Comparison of ENCODE assay signal across 15 cellular contexts in the genomic region with DNA sequence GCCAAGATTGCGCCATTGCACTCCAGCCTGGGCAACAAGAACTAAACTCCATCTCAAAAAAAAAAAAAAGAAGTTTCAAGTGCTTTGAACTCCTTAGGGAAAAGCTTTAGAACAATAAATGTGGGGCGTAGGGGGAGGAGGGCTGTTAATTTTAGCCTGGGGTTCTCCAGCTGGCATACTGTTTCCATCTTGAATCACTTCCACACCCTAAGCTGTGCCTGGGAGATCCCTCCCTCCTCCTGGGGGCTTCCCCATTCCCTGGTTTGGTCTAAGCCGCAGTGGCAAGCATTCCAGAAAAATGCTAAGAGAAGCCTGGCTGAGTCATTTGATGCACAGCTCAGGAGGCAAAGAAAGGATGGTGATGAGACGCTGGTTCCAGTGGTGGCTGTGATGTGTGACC. TPM values are rescaled to one million over a fixed set of nuclear protein-coding genes. Genes with fewer than 3 reads are reported as not detected.
DNase-seq lines count a peak whose midpoint lies in the region; ATAC-seq and TF ChIP-seq lines count a peak whose summit lies in the region.
"Had no signal": no experiment of that assay in that cellular context is flagged by ENCODE, and none has a peak within 500 bp of the region (broad histone marks: within the 10 kb centered on the region; RNA-seq: fewer than 3 reads in every experiment).

No MANE protein-coding gene starts in this region.

- TF ChIP-seq CTCF in AG04449 (IDR thresholded peaks at IDR 0.05; ENCODE audit: insufficient read depth, low read length, missing control alignments): no peak

- H3K4me1 Mint-ChIP-seq in activated T-helper 1 cell treated with anti-CD3 and anti-CD28 coated beads, Interleukin-12 subunit alpha, Interleukin-12 subunit beta, Interleukin-2, Interleukin-4 antibody, amounts not matched to agents 30 ng/mL and 10 ng/mL and 1 ng/mL, durations not matched to agents 14 hours and 24 hours and 36 hours (ENCODE audit: low read depth): peaks cover 40% of the 10 kb centered on the region
- peaks cover 26% of the 10 kb centered on the region for H3K4me1 Mint-ChIP-seq in activated CD8-positive, alpha-beta memory T cell treated with anti-CD3 and anti-CD28 coated beads, Interleukin-2, amount 10 ng/mL, durations not matched to agents 7 days and 5 days

- H3K27ac Mint-ChIP-seq in activated T-helper 1 cell treated with anti-CD3 and anti-CD28 coated beads, Interleukin-12 subunit alpha, Interleukin-12 subunit beta, Interleukin-2, Interleukin-4 antibody, amounts not matched to agents 30 ng/mL and 10 ng/mL and 1 ng/mL, durations not matched to agents 14 hours and 24 hours and 36 hours: no peak overlapping the region
- H3K27ac Mint-ChIP-seq in activated CD8-positive, alpha-beta memory T cell treated with anti-CD3 and anti-CD28 coated beads, Interleukin-2, amount 10 ng/mL, durations not matched to agents 7 days and 5 days: no peak overlapping the region

- CTCF ChIA-PET in AG04449 (lab: Yijun Ruan, JAX): interaction anchor here (0.6 to 3.0 kb wide), 6 partner anchors 8 to 74 kb away, joined by 3 to 13 read pairs (median 4); a partner anchor contains a TSS
- CTCF ChIA-PET in activated CD8-positive, alpha-beta memory T cell treated with anti-CD3 and anti-CD28 coated beads, Interleukin-2, amount 10 ng/mL, durations not matched to agents 7 days and 5 days (lab: Charles Lee): interaction anchor here (1.0 to 1.5 kb wide), 5 partner anchors 10 to 87 kb away, joined by 3 to 8 read pairs (median 3); a partner anchor contains a TSS

- peaks cover 2% of the 10 kb centered on the region for H3K27me3 Mint-ChIP-seq in activated T-helper 1 cell treated with anti-CD3 and anti-CD28 coated beads, Interleukin-12 subunit alpha, Interleukin-12 subunit beta, Interleukin-2, Interleukin-4 antibody, amounts not matched to agents 30 ng/mL and 10 ng/mL and 1 ng/mL, durations not matched to agents 14 hours and 24 hours and 36 hours (ENCODE audit: insufficient read depth)
- no peaks in the 10 kb centered on the region for H3K27me3 Mint-ChIP-seq in activated CD8-positive, alpha-beta memory T cell treated with anti-CD3 and anti-CD28 coated beads, Interleukin-2, amount 10 ng/mL, durations not matched to agents 7 days and 5 days

- intact Hi-C loops in activated T-helper 1 cell treated with anti-CD3 and anti-CD28 coated beads, Interleukin-12 subunit alpha, Interleukin-12 subunit beta, Interleukin-2, Interleukin-4 antibody, amounts not matched to agents 30 ng/mL and 10 ng/mL and 1 ng/mL, durations not matched to agents 14 hours and 24 hours and 36 hours (cut with micrococcal nuclease): no loop called here

- no peak overlapping the region for H3K4me3 ChIP-seq in AG04449 (ENCODE audit: low read depth, low read length)
- H3K4me3 ChIP-seq: HAP-1, hepatocyte, lower lobe of right lung, ovary had no signal

- peak overlapping the region; percentile 52 for H3K4me3 Mint-ChIP-seq in activated T-helper 1 cell treated with anti-CD3 and anti-CD28 coated beads, Interleukin-12 subunit alpha, Interleukin-12 subunit beta, Interleukin-2, Interleukin-4 antibody, amounts not matched to agents 30 ng/mL and 10 ng/mL and 1 ng/mL, durations not matched to agents 14 hours and 24 hours and 36 hours
- no peak overlapping the region for H3K4me3 Mint-ChIP-seq in activated CD8-positive, alpha-beta memory T cell treated with anti-CD3 and anti-CD28 coated beads, Interleukin-2, amount 10 ng/mL, durations not matched to agents 7 days and 5 days

- ATAC-seq in activated CD8-positive, alpha-beta memory T cell treated with anti-CD3 and anti-CD28 coated beads, Interleukin-2, amount 10 ng/mL, durations not matched to agents 7 days and 5 days: no peak
- ATAC-seq: lower lobe of right lung had no signal

- in situ Hi-C loops in GM18951 (cut with MboI; ENCODE audit: low sequenced_read_pairs, unreplicated experiment): no loop called here
- in situ Hi-C loops in KBM-7 (cut with MboI; ENCODE audit: low pct_unique_long_range_greater_than_20kb, low sequenced_read_pairs): no loop called here

- peaks cover 15% of the 10 kb centered on the region for H3K36me3 Mint-ChIP-seq in activated T-helper 1 cell treated with anti-CD3 and anti-CD28 coated beads, Interleukin-12 subunit alpha, Interleukin-12 subunit beta, Interleukin-2, Interleukin-4 antibody, amounts not matched to agents 30 ng/mL and 10 ng/mL and 1 ng/mL, durations not matched to agents 14 hours and 24 hours and 36 hours (ENCODE audit: low read depth)
- peaks cover 16% of the 10 kb centered on the region for H3K36me3 Mint-ChIP-seq in activated CD8-positive, alpha-beta memory T cell treated with anti-CD3 and anti-CD28 coated beads, Interleukin-2, amount 10 ng/mL, durations not matched to agents 7 days and 5 days

- POLR2A ChIA-PET in AG04449 (lab: Yijun Ruan, JAX): interaction anchor here (0.7 to 1.1 kb wide), 3 partner anchors 130 to 159 kb away, joined by 3 read pairs; a partner anchor contains a TSS

- TF ChIP-seq POLR2A in GM18951 (IDR thresholded peaks at IDR 0.05; ENCODE audit: extremely low read depth, insufficient read depth, insufficient read length): peak; percentile 1

- H3K9me3 Mint-ChIP-seq in activated T-helper 1 cell treated with anti-CD3 and anti-CD28 coated beads, Interleukin-12 subunit alpha, Interleukin-12 subunit beta, Interleukin-2, Interleukin-4 antibody, amounts not matched to agents 30 ng/mL and 10 ng/mL and 1 ng/mL, durations not matched to agents 14 hours and 24 hours and 36 hours: no peaks in the 10 kb centered on the region
- H3K9me3 Mint-ChIP-seq in activated CD8-positive, alpha-beta memory T cell treated with anti-CD3 and anti-CD28 coated beads, Interleukin-2, amount 10 ng/mL, durations not matched to agents 7 days and 5 days (ENCODE audit: low read depth): no peaks in the 10 kb centered on the region

- peak; percentile 63 for DNase-seq in AG04449 (ENCODE audit: low read depth, low spot score)
- DNase-seq in activated T-helper 1 cell treated with anti-CD3 and anti-CD28 coated beads, Interleukin-12 subunit alpha, Interleukin-12 subunit beta, Interleukin-2, Interleukin-4 antibody, amounts not matched to agents 30 ng/mL and 10 ng/mL and 1 ng/mL, durations not matched to agents 14 hours and 24 hours and 36 hours (ENCODE audit: low spot score): no peak
- peak; percentile 36 for DNase-seq in kidney tubule cell (ENCODE audit: low spot score)
- no peak for DNase-seq in activated CD8-positive, alpha-beta memory T cell treated with anti-CD3 and anti-CD28 coated beads, Interleukin-2, amount 10 ng/mL, durations not matched to agents 7 days and 5 days
- no peak for DNase-seq in activated CD8-positive, alpha-beta memory T cell treated with anti-CD3 and anti-CD28 coated beads, Interleukin-2, amount 50 U/mL, for 48 hours
- DNase-seq in KBM-7: no peak
- DNase-seq in activated gamma-delta T cell (lab: John Stamatoyannopoulos, UW): no peak
- DNase-seq: DND-41, lower lobe of right lung, NCI-H1092, NCI-H524, ovary had no signal

RNA-seq across cellular contexts. Expression of a gene that starts 2.3 kb away (rescaled TPM):
- total RNA-seq in activated T-helper 1 cell treated with anti-CD3 and anti-CD28 coated beads, Interleukin-12 subunit alpha, Interleukin-12 subunit beta, Interleukin-2, Interleukin-4 antibody, amounts not matched to agents 30 ng/mL and 10 ng/mL and 1 ng/mL, durations not matched to agents 14 hours and 24 hours and 36 hours: 79.6 and 89.8 TPM in 2 replicates
- 10 to 100 TPM; 76.3 to 76.4 TPM for total RNA-seq in activated CD8-positive, alpha-beta memory T cell treated with anti-CD3 and anti-CD28 coated beads, Interleukin-2, amount 10 ng/mL, durations not matched to agents 7 days and 5 days

RNA-seq across cellular contexts. Expression of a gene that starts 9.1 kb away (rescaled TPM):
- total RNA-seq in activated T-helper 1 cell treated with anti-CD3 and anti-CD28 coated beads, Interleukin-12 subunit alpha, Interleukin-12 subunit beta, Interleukin-2, Interleukin-4 antibody, amounts not matched to agents 30 ng/mL and 10 ng/mL and 1 ng/mL, durations not matched to agents 14 hours and 24 hours and 36 hours: 0.07 and 0.08 TPM in 2 replicates
- total RNA-seq in activated CD8-positive, alpha-beta memory T cell treated with anti-CD3 and anti-CD28 coated beads, Interleukin-2, amount 10 ng/mL, durations not matched to agents 7 days and 5 days: not detected

RNA-seq across cellular contexts. Expression of a gene that starts 28.6 kb away (rescaled TPM):
- 14.6 and 15.0 TPM in 2 replicates for total RNA-seq in activated T-helper 1 cell treated with anti-CD3 and anti-CD28 coated beads, Interleukin-12 subunit alpha, Interleukin-12 subunit beta, Interleukin-2, Interleukin-4 antibody, amounts not matched to agents 30 ng/mL and 10 ng/mL and 1 ng/mL, durations not matched to agents 14 hours and 24 hours and 36 hours
- 10 to 100 TPM; 26.0 to 26.3 TPM for total RNA-seq in activated CD8-positive, alpha-beta memory T cell treated with anti-CD3 and anti-CD28 coated beads, Interleukin-2, amount 10 ng/mL, durations not matched to agents 7 days and 5 days

RNA-seq across cellular contexts. Expression of a gene that starts 32.4 kb away (rescaled TPM):
- 34.6 and 36.2 TPM in 2 replicates for total RNA-seq in activated T-helper 1 cell treated with anti-CD3 and anti-CD28 coated beads, Interleukin-12 subunit alpha, Interleukin-12 subunit beta, Interleukin-2, Interleukin-4 antibody, amounts not matched to agents 30 ng/mL and 10 ng/mL and 1 ng/mL, durations not matched to agents 14 hours and 24 hours and 36 hours
- total RNA-seq in activated CD8-positive, alpha-beta memory T cell treated with anti-CD3 and anti-CD28 coated beads, Interleukin-2, amount 10 ng/mL, durations not matched to agents 7 days and 5 days: 10 to 100 TPM; 28.2 to 30.0 TPM

RNA-seq across cellular contexts. Expression of a gene that starts 44.2 kb away (rescaled TPM):
- 0.83 and 1.0 TPM in 2 replicates for total RNA-seq in activated T-helper 1 cell treated with anti-CD3 and anti-CD28 coated beads, Interleukin-12 subunit alpha, Interleukin-12 subunit beta, Interleukin-2, Interleukin-4 antibody, amounts not matched to agents 30 ng/mL and 10 ng/mL and 1 ng/mL, durations not matched to agents 14 hours and 24 hours and 36 hours
- total RNA-seq in activated CD8-positive, alpha-beta memory T cell treated with anti-CD3 and anti-CD28 coated beads, Interleukin-2, amount 10 ng/mL, durations not matched to agents 7 days and 5 days: 1 to 10 TPM; 1.1 to 2.0 TPM

Comparison
In these comparisons a context has a peak if more than half of its experiments do, and no peak if none do; other contexts are left out.
1. DNase-seq: peak in AG04449 (single experiment) and kidney tubule cell (single experiment); none in activated T-helper 1 cell treated with anti-CD3 and anti-CD28 coated beads, Interleukin-12 subunit alpha, Interleukin-12 subunit beta, Interleukin-2, Interleukin-4 antibody, amounts not matched to agents 30 ng/mL and 10 ng/mL and 1 ng/mL, durations not matched to agents 14 hours and 24 hours and 36 hours (single experiment), activated CD8-positive, alpha-beta memory T cell treated with anti-CD3 and anti-CD28 coated beads, Interleukin-2, amount 10 ng/mL, durations not matched to agents 7 days and 5 days (single experiment), activated CD8-positive, alpha-beta memory T cell treated with anti-CD3 and anti-CD28 coated beads, Interleukin-2, amount 50 U/mL, for 48 hours (single experiment), KBM-7 (single experiment) and activated gamma-delta T cell (single experiment).